ENCODE assay signal across 1 cellular context in genomic region chr5:60488466-60489130, GRCh38.
TF ChIP-seq lines count a peak whose summit lies in the region.

No MANE protein-coding gene starts in this region.

TF ChIP-seq in GM23338, 12 proteins besides CTCF, POLR2A, EP300 and RAD21 (continued from another document):
- TF ChIP-seq JUNB (IDR thresholded peaks at IDR 0.05; ENCODE audit: unreplicated experiment) (no peak), EZH2phosphoT487 (IDR thresholded peaks at IDR 0.05; ENCODE audit: unreplicated experiment) (no peak), STAT1 (IDR thresholded peaks at IDR 0.05; ENCODE audit: unreplicated experiment) (no peak), ZNF114 (CRISPR knock-in tag; IDR thresholded peaks at IDR 0.05) (no peak), ZNF331 (CRISPR knock-in tag; IDR thresholded peaks at IDR 0.05; ENCODE audit: low read depth) (no peak)
- TF ChIP-seq, protein P1, sequence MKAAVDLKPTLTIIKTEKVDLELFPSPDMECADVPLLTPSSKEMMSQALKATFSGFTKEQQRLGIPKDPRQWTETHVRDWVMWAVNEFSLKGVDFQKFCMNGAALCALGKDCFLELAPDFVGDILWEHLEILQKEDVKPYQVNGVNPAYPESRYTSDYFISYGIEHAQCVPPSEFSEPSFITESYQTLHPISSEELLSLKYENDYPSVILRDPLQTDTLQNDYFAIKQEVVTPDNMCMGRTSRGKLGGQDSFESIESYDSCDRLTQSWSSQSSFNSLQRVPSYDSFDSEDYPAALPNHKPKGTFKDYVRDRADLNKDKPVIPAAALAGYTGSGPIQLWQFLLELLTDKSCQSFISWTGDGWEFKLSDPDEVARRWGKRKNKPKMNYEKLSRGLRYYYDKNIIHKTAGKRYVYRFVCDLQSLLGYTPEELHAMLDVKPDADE (IDR thresholded peaks at IDR 0.05): no peak
